ENCODE assay signal across 11 cellular contexts in genomic region chr1:68197891-68198290, GRCh38. TPM values are rescaled to one million over a fixed set of nuclear protein-coding genes. Genes with fewer than 3 reads are reported as not detected.
DNase-seq lines count a peak whose midpoint lies in the region; ATAC-seq and TF ChIP-seq lines count a peak whose summit lies in the region.
"Had no signal": no experiment of that assay in that cellular context is flagged by ENCODE, and none has a peak within 500 bp of the region (broad histone marks: within the 10 kb centered on the region; RNA-seq: fewer than 3 reads in every experiment).

No MANE protein-coding gene starts in this region.

- no peak for TF ChIP-seq EP300 in esophagus muscularis mucosa (IDR thresholded peaks at IDR 0.05)

- H3K9me3 ChIP-seq in HCT116 (ENCODE audit: control insufficient read depth in 1 of 2, insufficient read depth in 1 of 2, low read depth in 1 of 2, low read length in 2 of 2), result no peaks in the 10 kb centered on the region
- no peaks in the 10 kb centered on the region for H3K9me3 ChIP-seq in esophagus muscularis mucosa

- DNase-seq in HCT116 (ENCODE audit: low read depth, low spot score) (peak; percentile 38), NCI-H510A treated with DMSO at 0.1 percent for 48 hours (lab: John Stamatoyannopoulos, UW) (peak; percentile 98), esophagus muscularis mucosa (ENCODE audit: extremely low spot score) (no peak), progenitor cell of endocrine pancreas (ENCODE audit: low spot score, unreplicated experiment) (no peak), hippocampal formation (lab: John Stamatoyannopoulos, UW) (no peak), 8988T (no peak)
- no peak for DNase-seq in activated CD8-positive, alpha-beta T cell treated with anti-CD3 and anti-CD28 coated beads, Interleukin-2, amount 10 ng/mL, durations not matched to agents 7 days and 5 days
- DNase-seq: activated effector memory CD4-positive, alpha-beta T cell treated with Interleukin-2 at 50 U/mL for 16 hours; DND-41; T-helper 9 cell had no signal

- H3K27me3 ChIP-seq in HCT116 (ENCODE audit: insufficient read depth, low read length) (no peaks in the 10 kb centered on the region), esophagus muscularis mucosa (no peaks in the 10 kb centered on the region)

- no peak for TF ChIP-seq CTCF in HCT116 (IDR thresholded peaks at IDR 0.05 in 2 of 3, conservative IDR thresholded peaks at IDR 0.05 in 1 of 3; ENCODE audit: borderline replicate concordance in 1 of 3, insufficient read depth in 1 of 3, low read depth in 2 of 3, low read length in 2 of 3)
- TF ChIP-seq CTCF in esophagus muscularis mucosa (IDR thresholded peaks at IDR 0.05), result no peak
- no peak for TF ChIP-seq CTCF in progenitor cell of endocrine pancreas (IDR thresholded peaks at IDR 0.05; ENCODE audit: unreplicated experiment)

- peaks cover 40% of the 10 kb centered on the region for H3K4me1 Mint-ChIP-seq in progenitor cell of endocrine pancreas (ENCODE audit: low read depth)
- H3K4me1 Mint-ChIP-seq in activated CD8-positive, alpha-beta T cell treated with anti-CD3 and anti-CD28 coated beads, Interleukin-2, amount 10 ng/mL, durations not matched to agents 7 days and 5 days (ENCODE audit: low read depth), result no peaks in the 10 kb centered on the region

- H3K4me1 ChIP-seq in HCT116 (ENCODE audit: control insufficient read depth in 1 of 2, insufficient read depth in 2 of 2, low read length in 2 of 2) (peaks cover 28 to 36% of the 10 kb centered on the region in 2 experiments), esophagus muscularis mucosa (peaks cover 26 to 84% (median 74%) of the 10 kb centered on the region in 4 donors)

- no peaks in the 10 kb centered on the region for H3K27me3 Mint-ChIP-seq in progenitor cell of endocrine pancreas
- no peaks in the 10 kb centered on the region for H3K27me3 Mint-ChIP-seq in activated CD8-positive, alpha-beta T cell treated with anti-CD3 and anti-CD28 coated beads, Interleukin-2, amount 10 ng/mL, durations not matched to agents 7 days and 5 days (ENCODE audit: low read depth)

- H3K36me3 ChIP-seq in HCT116 (ENCODE audit: control insufficient read depth in 1 of 2, insufficient read depth in 2 of 2, low read length in 2 of 2), result no peaks in the 10 kb centered on the region; a peak in 1 of 4 replicates
- peaks cover 0 to 10% (median 3%) of the 10 kb centered on the region in 4 donors for H3K36me3 ChIP-seq in esophagus muscularis mucosa

- peak overlapping the region; percentile 94 for H3K27ac Mint-ChIP-seq in progenitor cell of endocrine pancreas
- no peak overlapping the region for H3K27ac Mint-ChIP-seq in activated CD8-positive, alpha-beta T cell treated with anti-CD3 and anti-CD28 coated beads, Interleukin-2, amount 10 ng/mL, durations not matched to agents 7 days and 5 days

- peaks cover 10% of the 10 kb centered on the region for H3K79me2 ChIP-seq in HCT116 (ENCODE audit: insufficient read depth, low read length)

- H2AFZ ChIP-seq in HCT116 (ENCODE audit: low read depth, low read length, poor library complexity, severe bottlenecking), result no peak overlapping the region

- H3K4me3 ChIP-seq in HCT116 (replicated peaks in 1 of 2; ENCODE audit: low read depth in 1 of 2, low read length in 2 of 2), result peak overlapping the region in 1 of 2 experiments; percentile 31; a peak in 1 of 4 replicates
- H3K4me3 ChIP-seq in esophagus muscularis mucosa, result no peak overlapping the region

- 42% methylated on average over 1 of the region's 1 CpG for WGBS in esophagus muscularis mucosa

- no TSS peak for BruUV-seq in HCT116 (replicated peaks; lab: Mats Ljungman, UMichigan)

- RAD21 ChIA-PET in HCT116 (lab: Charles Lee; ENCODE audit: low non-redundant PET in 1 of 2, low total read pairs in 2 of 2, uncharacterized antibody in 2 of 2, unreplicated experiment in 2 of 2), result interaction anchor here in 1 of 2 experiments (0.9 kb wide), 1 partner anchor 145 kb away, joined by 3 read pairs; no protein-coding TSS in a partner anchor

- TF ChIP-seq RAD21 in HCT116 (IDR thresholded peaks at IDR 0.05; ENCODE audit: low read depth), result no peak

- peak overlapping the region; percentile 69 for H3K4me2 ChIP-seq in HCT116 (ENCODE audit: low read length)

- H3K4me3 Mint-ChIP-seq in progenitor cell of endocrine pancreas (ENCODE audit: low read depth), result no peak overlapping the region
- no peak overlapping the region for H3K4me3 Mint-ChIP-seq in activated CD8-positive, alpha-beta T cell treated with anti-CD3 and anti-CD28 coated beads, Interleukin-2, amount 10 ng/mL, durations not matched to agents 7 days and 5 days

- no peaks in the 10 kb centered on the region for H3K9me3 Mint-ChIP-seq in progenitor cell of endocrine pancreas (ENCODE audit: low read depth)
- no peaks in the 10 kb centered on the region for H3K9me3 Mint-ChIP-seq in activated CD8-positive, alpha-beta T cell treated with anti-CD3 and anti-CD28 coated beads, Interleukin-2, amount 10 ng/mL, durations not matched to agents 7 days and 5 days (ENCODE audit: insufficient read depth)

- H4K20me1 ChIP-seq in HCT116 (ENCODE audit: insufficient read depth), result no peaks in the 10 kb centered on the region

- intact Hi-C loops in HCT116 (cut with micrococcal nuclease) (loop anchor here (2.0 kb wide), 1 partner anchor 35 kb away; the partner anchor contains the start of gene WLS), esophagus muscularis mucosa (cut with DNase I) (no loop called here)

- H3K9me2 ChIP-seq in HCT116 (ENCODE audit: insufficient read depth), result no peaks in the 10 kb centered on the region

- H3K36me3 Mint-ChIP-seq in progenitor cell of endocrine pancreas (ENCODE audit: insufficient read depth), result peaks cover 13% of the 10 kb centered on the region
- H3K36me3 Mint-ChIP-seq in activated CD8-positive, alpha-beta T cell treated with anti-CD3 and anti-CD28 coated beads, Interleukin-2, amount 10 ng/mL, durations not matched to agents 7 days and 5 days (ENCODE audit: low read depth), result no peaks in the 10 kb centered on the region

- CTCF ChIA-PET in HCT116 (lab: Charles Lee), result interaction anchor here (1.2 to 2.0 kb wide), 3 partner anchors 10 to 123 kb away, joined by 4 to 5 read pairs (median 4); partner anchors contain the start of gene WLS
- CTCF ChIA-PET in activated CD8-positive, alpha-beta T cell treated with anti-CD3 and anti-CD28 coated beads, Interleukin-2, amount 10 ng/mL, durations not matched to agents 7 days and 5 days (lab: Charles Lee), result interaction anchor here (0.9 to 1.8 kb wide), 2 partner anchors 10 to 77 kb away, joined by 3 to 4 read pairs; no protein-coding TSS in a partner anchor

- TF ChIP-seq POLR2A in HCT116 (IDR thresholded peaks at IDR 0.05; ENCODE audit: borderline replicate concordance, extremely low read depth, insufficient read depth, insufficient read length) (no peak), esophagus muscularis mucosa (IDR thresholded peaks at IDR 0.05; ENCODE audit: low read depth) (no peak)

- ATAC-seq in HCT116 (peak; percentile 83), HG03139 (IDR thresholded peaks at IDR 0.05; ENCODE audit: unreplicated experiment) (no peak)
- ATAC-seq in activated CD8-positive, alpha-beta T cell treated with anti-CD3 and anti-CD28 coated beads, Interleukin-2, amount 10 ng/mL, durations not matched to agents 7 days and 5 days, result no peak

- H3K9ac ChIP-seq in HCT116 (ENCODE audit: low read length), result peak overlapping the region; percentile 9

- H3K27ac ChIP-seq in HCT116 (ENCODE audit: low read depth, low read length) (peak overlapping the region; percentile 43; the same call in 1 of the 2 replicates), esophagus muscularis mucosa (replicated peaks in 1 of 4) (peak overlapping the region; percentile 58 to 63 (median 59))

- POLR2A ChIA-PET in HCT116 (lab: Charles Lee), result interaction anchor here (0.8 to 1.6 kb wide), 4 partner anchors 9 to 186 kb away, joined by 3 to 5 read pairs (median 3); partner anchors contain the start of gene WLS
- POLR2A ChIA-PET in activated CD8-positive, alpha-beta T cell treated with anti-CD3 and anti-CD28 coated beads, Interleukin-2, amount 10 ng/mL, durations not matched to agents 7 days and 5 days (lab: Charles Lee), result no interaction called here

TF ChIP-seq in HCT116, 20 proteins besides CTCF, POLR2A, EP300 and RAD21 (continues in another document):
- TF ChIP-seq ZNF274 (IDR thresholded peaks at IDR 0.05; ENCODE audit: low read depth, low read length) (no peak), EZH2phosphoT487 (IDR thresholded peaks at IDR 0.05; ENCODE audit: borderline replicate concordance) (no peak), JUND (IDR thresholded peaks at IDR 0.05) (peak; percentile 76), CBX3 (IDR thresholded peaks at IDR 0.05; ENCODE audit: low read depth) (no peak), SIN3A (IDR thresholded peaks at IDR 0.05; ENCODE audit: low read depth) (no peak), ZFX (IDR thresholded peaks at IDR 0.05) (no peak), FOSL1 (IDR thresholded peaks at IDR 0.05; ENCODE audit: low read depth) (peak; percentile 71), ATF3 (IDR thresholded peaks at IDR 0.05) (0 out of 2 replicates have a peak, but pooled peaks have one; percentile 8), YY1 (IDR thresholded peaks at IDR 0.05; ENCODE audit: extremely low read depth, insufficient replicate concordance, low read depth, low read length) (no peak)

RNA-seq across cellular contexts. Expression of gene WLS, which starts 34.4 kb away (rescaled TPM):
- total RNA-seq in HCT116 (2021; ENCODE audit: unreplicated experiment) (38.0 TPM), esophagus muscularis mucosa (100 to 1,000 TPM in 3 of 4 donors, 10 to 100 TPM in 1; 94.8 to 228 (median 163) TPM), progenitor cell of endocrine pancreas (123 and 140 TPM in 2 replicates)
- 33.8 and 41.7 TPM in 2 replicates for polyA plus RNA-seq in HCT116 (2012)
- total RNA-seq in activated CD8-positive, alpha-beta T cell treated with anti-CD3 and anti-CD28 coated beads, Interleukin-2, amount 10 ng/mL, durations not matched to agents 7 days and 5 days, result not detected

Comparison
In these comparisons a context has a peak if more than half of its experiments do, and no peak if none do; other contexts are left out.
1. DNase-seq: peak in HCT116 (single experiment) and NCI-H510A treated with DMSO at 0.1 percent for 48 hours (single experiment); none in esophagus muscularis mucosa (single experiment), progenitor cell of endocrine pancreas (single experiment), activated CD8-positive, alpha-beta T cell treated with anti-CD3 and anti-CD28 coated beads, Interleukin-2, amount 10 ng/mL, durations not matched to agents 7 days and 5 days (single experiment), hippocampal formation (0 of 2) and 8988T (single experiment).
2. RNA of gene WLS, which starts 34.4 kb away (total RNA-seq): 94.8 to 228 TPM in esophagus muscularis mucosa, 123 to 140 TPM in progenitor cell of endocrine pancreas and 38.0 TPM in HCT116 (single experiment); not detected in activated CD8-positive, alpha-beta T cell treated with anti-CD3 and anti-CD28 coated beads, Interleukin-2, amount 10 ng/mL, durations not matched to agents 7 days and 5 days; every median in the first group is over 10 times any median in the second.